In the genomic region with DNA sequence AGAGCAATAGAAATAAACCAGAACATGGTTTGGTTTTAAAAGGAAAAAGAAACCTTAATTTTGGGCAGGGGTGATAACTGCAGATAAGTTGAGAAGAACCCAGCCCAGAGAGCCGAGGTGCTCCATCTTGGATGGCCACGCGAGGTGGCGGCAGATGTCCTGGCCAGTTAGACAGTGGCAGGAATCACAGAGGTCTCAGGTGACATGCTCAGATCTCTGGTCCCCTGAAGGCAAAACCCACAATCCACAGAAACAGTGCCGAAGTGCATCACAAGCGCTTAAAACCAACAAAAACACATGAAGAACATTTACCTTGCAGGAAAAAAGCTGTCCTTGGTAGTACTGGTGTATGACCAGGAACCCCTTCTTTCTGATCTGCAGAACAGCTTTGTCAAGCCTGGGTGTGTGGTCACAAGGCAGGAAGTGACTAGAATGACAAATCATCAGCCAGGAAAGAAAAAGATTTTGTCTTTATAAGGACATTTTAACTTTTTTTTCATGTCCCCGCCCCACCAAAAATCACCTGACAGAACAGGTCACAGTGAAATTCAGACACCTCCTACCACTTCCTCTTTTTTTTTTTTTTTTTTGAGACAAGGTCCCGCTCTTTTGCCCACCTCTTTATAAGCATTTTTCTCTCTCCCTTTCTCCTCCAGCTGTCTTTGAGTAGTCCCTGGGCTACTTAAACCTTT, we compare ENCODE assay signal across 8 cellular contexts. TPM values are rescaled to one million over a fixed set of nuclear protein-coding genes. Genes with fewer than 3 reads are reported as not detected.
DNase-seq lines count a peak whose midpoint lies in the region; ATAC-seq and TF ChIP-seq lines count a peak whose summit lies in the region.

LCP1 (minus strand) TSS at position 379 of the 692 bp plus-strand sequence. CDS start 22,515 bp downstream, outside the sequence.

- TF ChIP-seq CTCF in right atrium auricular region (IDR thresholded peaks at IDR 0.05), result no peak
- TF ChIP-seq CTCF in adrenal gland (IDR thresholded peaks at IDR 0.05), result no peak
- no peak for TF ChIP-seq CTCF in natural killer cell (IDR thresholded peaks at IDR 0.05)
- no peak for TF ChIP-seq CTCF in type B pancreatic cell (conservative IDR thresholded peaks at IDR 0.05)

- ATAC-seq in Right ventricle myocardium inferior, result peak; percentile 53
- peak; percentile 65 for ATAC-seq in HG03442 (IDR thresholded peaks at IDR 0.05; ENCODE audit: unreplicated experiment)
- peak; percentile 70 to 86 (median 76) for ATAC-seq in natural killer cell

- H3K36me3 Mint-ChIP-seq in natural killer cell, result peaks cover 8% of the 10 kb centered on the region
- peaks cover 4% of the 10 kb centered on the region for H3K36me3 Mint-ChIP-seq in type B pancreatic cell

- H3K27me3 Mint-ChIP-seq in natural killer cell (ENCODE audit: low read depth in 2 of 2) (no peaks in the 10 kb centered on the region), type B pancreatic cell (no peaks in the 10 kb centered on the region)

- H3K4me1 Mint-ChIP-seq in natural killer cell (peaks cover 67 to 79% of the 10 kb centered on the region in 2 donors), type B pancreatic cell (ENCODE audit: unreplicated experiment) (peaks cover 14% of the 10 kb centered on the region)

- no peaks in the 10 kb centered on the region for H3K4me1 ChIP-seq in right atrium auricular region
- H3K4me1 ChIP-seq in adrenal gland (replicated peaks in 1 of 2), result no peaks in the 10 kb centered on the region

- no peaks in the 10 kb centered on the region for H3K36me3 ChIP-seq in right atrium auricular region
- H3K36me3 ChIP-seq in adrenal gland (replicated peaks in 1 of 2), result no peaks in the 10 kb centered on the region

- TF ChIP-seq POLR2A in adrenal gland (IDR thresholded peaks at IDR 0.05), result peak in 1 of 2 donors; percentile 43

- H3K4me3 Mint-ChIP-seq in natural killer cell (peak within 1 kb of the TSS; percentile 95), type B pancreatic cell (peak within 1 kb of the TSS; percentile 87)

- peak within 1 kb of the TSS in 1 of 2 donors; percentile 21 for H3K4me3 ChIP-seq in right atrium auricular region
- peak within 1 kb of the TSS in 1 of 4 donors; percentile 37 for H3K4me3 ChIP-seq in adrenal gland

- H3K27ac ChIP-seq in right atrium auricular region, result peak within 1 kb of the TSS in 1 of 2 donors; percentile 10
- H3K27ac ChIP-seq in adrenal gland, result peak within 1 kb of the TSS in 2 of 5 donors; percentile 4 to 60

- intact Hi-C loops in Right ventricle myocardium inferior (cut with DNase I) (no loop called here), adrenal gland (cut with DNase I) (no loop called here), natural killer cell (cut with micrococcal nuclease) (loop anchor here (1.0 to 5.0 kb wide), 4 partner anchors 10 to 130 kb away; partner anchors contain the start of gene ZC3H13)

- no peaks in the 10 kb centered on the region for H3K9me3 ChIP-seq in right atrium auricular region
- no peaks in the 10 kb centered on the region for H3K9me3 ChIP-seq in adrenal gland (replicated peaks in 1 of 3)

- DNase-seq in Right ventricle myocardium inferior (ENCODE audit: missing footprints) (peak; percentile 73), right atrium auricular region (ENCODE audit: low spot score) (no peak), T-helper 1 cell (peak; percentile 54 to 97 (median 80)), adrenal gland (peak in 1 of 7 donors; percentile 17), natural killer cell (peak; percentile 66), type B pancreatic cell (ENCODE audit: extremely low spot score, unreplicated experiment) (no peak), NCI-H1694 treated with DMSO at 0.1 percent for 48 hours (lab: John Stamatoyannopoulos, UW) (no peak)

- no peaks in the 10 kb centered on the region for H3K27me3 ChIP-seq in right atrium auricular region
- no peaks in the 10 kb centered on the region for H3K27me3 ChIP-seq in adrenal gland

- peak within 1 kb of the TSS; percentile 84 to 96 for H3K27ac Mint-ChIP-seq in natural killer cell
- H3K27ac Mint-ChIP-seq in type B pancreatic cell, result peak within 1 kb of the TSS; percentile 94

- 77 to 84% (median 83%) methylated on average over 8 of the region's 8 CpGs for WGBS in adrenal gland, 4 donors

- H3K9me3 Mint-ChIP-seq in natural killer cell (no peaks in the 10 kb centered on the region), type B pancreatic cell (peaks cover 4% of the 10 kb centered on the region)

RNA-seq across cellular contexts. Expression of gene LCP1, which starts in this region (rescaled TPM):
- total RNA-seq in Right ventricle myocardium inferior (26.4 TPM), right atrium auricular region (10 to 100 TPM in 1 of 2 donors, 1 to 10 TPM in 1; 8.6 to 31.7 TPM), adrenal gland (100 to 1,000 TPM in 1 of 8 donors, 10 to 100 TPM in 7; 32.9 to 109 (median 67.2) TPM), natural killer cell (1,000 to 10,000 TPM; 1,088 to 1,116 (median 1,113) TPM), type B pancreatic cell (ENCODE audit: low replicate concordance) (43.3 and 157 TPM in 2 replicates)
- 10 to 100 TPM; 17.3 to 91.9 (median 27.4) TPM for polyA plus RNA-seq in adrenal gland

Comparison
In these comparisons a context has a peak if more than half of its experiments do, and no peak if none do; other contexts are left out.
1. DNase-seq: peak in Right ventricle myocardium inferior (single experiment), T-helper 1 cell (5 of 5) and natural killer cell (single experiment); none in right atrium auricular region (single experiment), type B pancreatic cell (single experiment) and NCI-H1694 treated with DMSO at 0.1 percent for 48 hours (single experiment).
2. Peak in every context shown above with its lines, with median percentiles within 50 percentile points of each other: ATAC-seq.